ENCODE assay signal across 8 cellular contexts in the genomic region with DNA sequence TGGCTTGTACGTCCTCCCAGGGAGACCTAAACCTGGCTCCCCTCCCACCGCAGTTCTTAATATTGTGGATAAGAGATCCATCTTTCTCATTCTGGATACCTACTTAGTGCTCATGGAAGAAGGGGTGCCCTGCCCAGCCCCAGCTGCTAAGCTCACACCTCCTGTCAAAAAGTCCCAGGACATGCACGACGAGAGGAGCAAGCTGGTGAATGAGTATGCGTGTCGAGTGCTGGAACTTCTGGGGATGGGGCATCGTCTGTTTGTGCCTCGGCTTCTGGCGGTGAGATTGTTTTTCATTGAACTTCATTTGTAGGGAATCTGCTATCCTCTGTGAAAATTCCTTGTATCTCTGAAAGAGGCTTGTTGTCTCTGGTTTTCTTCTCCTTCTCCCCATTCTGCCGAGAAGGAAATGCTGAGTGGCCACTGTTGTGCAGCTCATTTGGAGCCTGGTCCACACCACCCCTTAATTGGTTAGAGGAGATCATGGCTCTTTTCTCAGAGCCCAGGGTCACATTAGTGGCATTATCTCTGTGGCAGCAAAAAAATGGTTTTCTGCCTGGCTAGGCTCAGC.
DNase-seq lines count a peak whose midpoint lies in the region; ATAC-seq and TF ChIP-seq lines count a peak whose summit lies in the region.

No MANE protein-coding gene starts in this region.

- H3K4me1 ChIP-seq in OCI-LY1 (ENCODE audit: insufficient read depth, low read length, severe bottlenecking) (peaks cover 37% of the 10 kb centered on the region), duodenal mucosa (ENCODE audit: control insufficient read depth in 1 of 2, insufficient read depth in 2 of 2, low read length in 2 of 2) (peaks cover 14 to 19% of the 10 kb centered on the region in 2 donors), mesodermal cell (ENCODE audit: control insufficient read depth, insufficient read depth, low read length, poor library complexity, severe bottlenecking) (peaks cover 4% of the 10 kb centered on the region), uterus (no peaks in the 10 kb centered on the region)

- H3K79me2 ChIP-seq in OCI-LY1 (ENCODE audit: insufficient read depth, low read length) = peaks cover 4% of the 10 kb centered on the region; the same call in 1 of the 2 replicates

- H3K9me3 ChIP-seq in OCI-LY1 (ENCODE audit: low read length) (no peaks in the 10 kb centered on the region), duodenal mucosa (ENCODE audit: control insufficient read depth in 1 of 2, low read length in 2 of 2) (no peaks in the 10 kb centered on the region), mesodermal cell (ENCODE audit: control insufficient read depth, low read length) (no peaks in the 10 kb centered on the region), uterus (no peaks in the 10 kb centered on the region)

- WGBS in mesodermal cell (ENCODE audit: insufficient coverage in 2 of 2), 2 experiments = 13 to 29% methylated on average over 3 to 5 of the region's 10 CpGs

- H3F3A ChIP-seq in OCI-LY1 (ENCODE audit: insufficient read depth, low read length) = no peaks in the 10 kb centered on the region

- H3K4me2 ChIP-seq in OCI-LY1 (ENCODE audit: low read length) = peak overlapping the region; percentile 80

- no peaks in the 10 kb centered on the region for H4K20me1 ChIP-seq in OCI-LY1 (ENCODE audit: insufficient read depth, low read length)

- intact Hi-C loops in uterus (cut with DNase I; ENCODE audit: low total_unique reads) = no loop called here

- H3K27ac ChIP-seq in OCI-LY1 (ENCODE audit: low read depth, low read length, poor library complexity, severe bottlenecking) = peak overlapping the region; percentile 60
- H3K27ac ChIP-seq in duodenal mucosa (ENCODE audit: low read depth, low read length) = peak overlapping the region; percentile 18
- H3K27ac ChIP-seq in mesodermal cell (ENCODE audit: low read depth, low read length, severe bottlenecking) = peak overlapping the region; percentile 81
- H3K27ac ChIP-seq in uterus = peak overlapping the region; percentile 55 to 67

- H3K9me2 ChIP-seq in OCI-LY1 (ENCODE audit: low read depth, low read length) = no peaks in the 10 kb centered on the region

- H2AFZ ChIP-seq in OCI-LY1 (ENCODE audit: low read length) = no peak overlapping the region

- TF ChIP-seq POLR2A in GM18505 (IDR thresholded peaks at IDR 0.05; ENCODE audit: borderline replicate concordance, extremely low read depth, insufficient read depth, insufficient read length) = no peak
- no peak for TF ChIP-seq POLR2A in uterus (IDR thresholded peaks at IDR 0.05)

- H3K9ac ChIP-seq in OCI-LY1 (ENCODE audit: low read length) (peak overlapping the region; percentile 56), duodenal mucosa (ENCODE audit: low read depth in 1 of 2, low read length in 2 of 2) (peak overlapping the region; percentile 76 to 80)

- H3K27me3 ChIP-seq in OCI-LY1 (ENCODE audit: insufficient read depth, low read length) (no peaks in the 10 kb centered on the region), duodenal mucosa (ENCODE audit: control insufficient read depth in 1 of 2, insufficient read depth in 2 of 2, low read length in 2 of 2) (no peaks in the 10 kb centered on the region), uterus (no peaks in the 10 kb centered on the region)

- TF ChIP-seq CTCF in OCI-LY1 (IDR thresholded peaks at IDR 0.05; ENCODE audit: low read length) = no peak
- TF ChIP-seq CTCF in uterus (IDR thresholded peaks at IDR 0.05) = no peak

- H3K4me3 ChIP-seq in OCI-LY1 (ENCODE audit: low read depth, low read length, poor library complexity, severe bottlenecking) = peak overlapping the region; percentile 58
- peak overlapping the region; percentile 89 to 90 for H3K4me3 ChIP-seq in duodenal mucosa (ENCODE audit: low read depth in 1 of 2, low read length in 2 of 2)
- peak overlapping the region; percentile 29 for H3K4me3 ChIP-seq in mesodermal cell (ENCODE audit: extremely low read depth, insufficient read depth, low read length, poor library complexity, severe bottlenecking)
- H3K4me3 ChIP-seq in uterus = peak overlapping the region; percentile 43 to 44

- DNase-seq in uterus (no peak), HPDE6-E6E7 (ENCODE audit: extremely low spot score) (no peak)
- DNase-seq in stimulated activated naive CD4-positive, alpha-beta T cell treated with Interleukin-2 at 50 U/mL for 16 hours (lab: John Stamatoyannopoulos, UW) = no peak

- peak; percentile 0 for ATAC-seq in GM18505 (IDR thresholded peaks at IDR 0.05; ENCODE audit: unreplicated experiment)
- no peak for ATAC-seq in GM18870 (IDR thresholded peaks at IDR 0.05; ENCODE audit: unreplicated experiment)

- H3K36me3 ChIP-seq in OCI-LY1 (ENCODE audit: insufficient read depth, low read length) = no peaks in the 10 kb centered on the region
- H3K36me3 ChIP-seq in duodenal mucosa (ENCODE audit: control insufficient read depth in 1 of 2, insufficient read depth in 2 of 2, low read length in 2 of 2) = no peaks in the 10 kb centered on the region
- no peaks in the 10 kb centered on the region for H3K36me3 ChIP-seq in mesodermal cell (ENCODE audit: control insufficient read depth, insufficient read depth, low read length)
- H3K36me3 ChIP-seq in uterus = no peaks in the 10 kb centered on the region

Comparison
In these comparisons a context has a peak if more than half of its experiments do, and no peak if none do; other contexts are left out.
1. H3K27ac ChIP-seq: peak in every context shown above with its lines; median percentile 81 in mesodermal cell; 61 in uterus; 60 in OCI-LY1; 18 in duodenal mucosa.
2. H3K4me3 ChIP-seq: peak in every context shown above with its lines; median percentile 90 in duodenal mucosa; 58 in OCI-LY1; 44 in uterus; 29 in mesodermal cell.